20 cellular contexts compared by ENCODE assay signal in the genomic region with DNA sequence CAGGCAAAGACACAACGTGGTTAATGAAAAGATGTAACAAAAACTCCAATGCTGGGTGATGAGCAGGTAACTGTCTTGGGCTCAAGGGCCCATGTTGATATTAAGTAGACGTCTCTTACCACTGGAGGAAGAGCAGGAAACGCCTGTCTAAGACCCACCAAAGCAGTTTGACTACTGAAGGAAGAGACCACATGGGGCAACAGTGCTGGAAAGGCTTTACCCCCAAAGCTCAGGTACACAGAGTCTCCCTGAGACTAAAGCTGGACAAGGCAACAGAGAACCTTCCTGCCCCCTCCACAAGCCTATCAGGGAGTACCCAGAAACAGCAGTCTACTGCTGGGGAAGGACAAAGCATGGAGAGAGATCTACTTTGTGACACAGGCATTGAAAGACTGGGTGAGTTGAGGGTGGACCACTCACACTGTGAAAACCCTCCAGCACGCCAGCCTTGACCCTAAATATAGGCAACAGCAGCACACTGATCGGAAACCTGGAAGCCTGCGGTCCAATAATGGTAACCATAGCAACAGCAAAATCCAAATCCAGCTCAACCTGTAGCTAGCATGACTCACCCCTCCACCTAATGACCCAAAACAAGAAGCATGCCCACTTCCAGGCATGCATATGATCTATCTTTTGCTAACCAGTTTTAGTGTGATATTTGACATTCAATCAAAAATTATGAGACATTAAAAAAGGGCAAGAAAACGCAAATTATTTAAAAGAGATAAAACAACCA.
A peak's percentile ranks its signal among the peaks of the same experiment; 100 is the strongest.
DNase-seq lines count a peak whose midpoint lies in the region; ATAC-seq, FAIRE-seq and TF ChIP-seq lines count a peak whose summit lies in the region.
"Had no signal": no experiment of that assay in that cellular context is flagged by ENCODE, and none has a peak within 500 bp of the region (broad histone marks: within the 10 kb centered on the region; RNA-seq: fewer than 3 reads in every experiment).

No MANE protein-coding gene starts in this region.

- WGBS in K562 (ENCODE audit: insufficient coverage, low coverage, missing lambda C conversion rate), result 0% methylated on average over 7 of the region's 7 CpGs

- TF ChIP-seq RAD21 in K562 (CRISPR knock-in tag; conservative IDR thresholded peaks at IDR 0.05 in 1 of 2, IDR thresholded peaks at IDR 0.05 in 1 of 2), result no peak

- H3K4me1 Mint-ChIP-seq in activated T-cell treated with anti-CD3 and anti-CD28 coated beads, Interleukin-2, amount 50 U/mL, for 72 hours (ENCODE audit: low read depth), result no peaks in the 10 kb centered on the region
- no peaks in the 10 kb centered on the region for H3K4me1 Mint-ChIP-seq in activated T-cell treated with anti-CD3 and anti-CD28 coated beads, Interleukin-2, amount 50 U/mL, for 24 hours (ENCODE audit: low read depth)
- no peaks in the 10 kb centered on the region for H3K4me1 Mint-ChIP-seq in progenitor cell of endocrine pancreas (ENCODE audit: low read depth)
- H3K4me1 Mint-ChIP-seq: B cell had no signal

- intact Hi-C loops in K562 (cut with micrococcal nuclease), result no loop called here

- CTCF ChIA-PET in K562 (lab: Yijun Ruan, JAX; ENCODE audit: low intra/inter-chr PET ratio), result no interaction called here

- no peak overlapping the region for H3K4me2 ChIP-seq in K562 (ENCODE audit: insufficient read depth, low read length)

- no peak overlapping the region for H3K4me3 ChIP-seq in K562
- H3K4me3 ChIP-seq: GM23248 had no signal

- no peak for FAIRE-seq in K562 (lab: Jason Lieb, UNC)
- FAIRE-seq: A204.1, G401.6, GM12891, H54 had no signal

- TF ChIP-seq POLR2A in K562 (conservative IDR thresholded peaks at IDR 0.05), result no peak

- TF ChIP-seq CTCF in K562 (IDR thresholded peaks at IDR 0.05 in 2 of 3, conservative IDR thresholded peaks at IDR 0.05 in 1 of 3; ENCODE audit: insufficient read depth in 2 of 3, low read depth in 1 of 3, low read length in 3 of 3) (no peak), progenitor cell of endocrine pancreas (IDR thresholded peaks at IDR 0.05; ENCODE audit: unreplicated experiment) (no peak)

- H3K4me3 Mint-ChIP-seq in activated T-cell treated with anti-CD3 and anti-CD28 coated beads, Interleukin-2, amount 50 U/mL, for 72 hours, result no peak overlapping the region
- no peak overlapping the region for H3K4me3 Mint-ChIP-seq in activated T-cell treated with anti-CD3 and anti-CD28 coated beads, Interleukin-2, amount 50 U/mL, for 24 hours
- no peak overlapping the region for H3K4me3 Mint-ChIP-seq in progenitor cell of endocrine pancreas (ENCODE audit: low read depth)
- H3K4me3 Mint-ChIP-seq: B cell; CD14-positive monocyte; CD8-positive, alpha-beta T cell had no signal

- no peak overlapping the region for H2AFZ ChIP-seq in K562 (ENCODE audit: low read depth, low read length)
- H2AFZ ChIP-seq: GM23248 had no signal

- POLR2A ChIA-PET in K562 (lab: Yijun Ruan, JAX), result no interaction called here

- BruUV-seq in K562 (replicated peaks; lab: Mats Ljungman, UMichigan), result no TSS peak

- no peaks in the 10 kb centered on the region for H4K20me1 ChIP-seq in K562 (replicated peaks; ENCODE audit: control insufficient read depth, insufficient read depth, low read length)

- no peaks in the 10 kb centered on the region for H3K9me1 ChIP-seq in K562 (ENCODE audit: control insufficient read depth, insufficient read depth, low read length)

- peaks cover 39% of the 10 kb centered on the region for H3K27me3 Mint-ChIP-seq in activated T-cell treated with anti-CD3 and anti-CD28 coated beads, Interleukin-2, amount 50 U/mL, for 72 hours (ENCODE audit: low read depth)
- peaks cover 30% of the 10 kb centered on the region for H3K27me3 Mint-ChIP-seq in activated T-cell treated with anti-CD3 and anti-CD28 coated beads, Interleukin-2, amount 50 U/mL, for 24 hours
- H3K27me3 Mint-ChIP-seq in progenitor cell of endocrine pancreas, result peaks cover 55% of the 10 kb centered on the region

- no peaks in the 10 kb centered on the region for H3K79me2 ChIP-seq in K562 (ENCODE audit: control insufficient read depth, insufficient read depth, low read length)

- peak overlapping the region; percentile 35 for H3K27ac Mint-ChIP-seq in activated T-cell treated with anti-CD3 and anti-CD28 coated beads, Interleukin-2, amount 50 U/mL, for 72 hours
- H3K27ac Mint-ChIP-seq in activated T-cell treated with anti-CD3 and anti-CD28 coated beads, Interleukin-2, amount 50 U/mL, for 24 hours, result no peak overlapping the region
- H3K27ac Mint-ChIP-seq in progenitor cell of endocrine pancreas, result peak overlapping the region; percentile 27
- H3K27ac Mint-ChIP-seq: B cell; CD8-positive, alpha-beta T cell had no signal

- no peak overlapping the region for H3K9ac ChIP-seq in K562 (ENCODE audit: insufficient read depth in 1 of 2, low read depth in 2 of 2, low read length in 2 of 2)
- H3K9ac ChIP-seq: GM23248 had no signal

- ATAC-seq in activated T-cell treated with anti-CD3 and anti-CD28 coated beads, Interleukin-2, amount 50 U/mL, for 72 hours (replicated peaks in 1 of 2), result no peak
- no peak for ATAC-seq in K562
- ATAC-seq: CD8-positive, alpha-beta T cell; HCT116 had no signal

- no peaks in the 10 kb centered on the region for H3K27me3 ChIP-seq in K562 (ENCODE audit: control insufficient read depth in 2 of 2, insufficient read depth in 2 of 2, low read length in 2 of 2)

- H3K9me3 ChIP-seq in K562 (replicated peaks; ENCODE audit: control insufficient read depth, insufficient read depth, low read depth, low read length), result no peaks in the 10 kb centered on the region

- no peak for DNase-seq in activated T-cell treated with anti-CD3 and anti-CD28 coated beads, Interleukin-2, amount 50 U/mL, for 72 hours
- no peak for DNase-seq in activated T-cell treated with anti-CD3 and anti-CD28 coated beads, Interleukin-2, amount 50 U/mL, for 24 hours
- DNase-seq in COLO668 (lab: John Stamatoyannopoulos, UW; ENCODE audit: unreplicated experiment), result peak; percentile 5
- DNase-seq in K562 (ENCODE audit: extremely low read depth in 1 of 4, low spot score in 3 of 4), result no peak
- DNase-seq in progenitor cell of endocrine pancreas (ENCODE audit: low spot score, unreplicated experiment), result no peak
- no peak for DNase-seq in COR-L47 (lab: John Stamatoyannopoulos, UW)
- no peak for DNase-seq in NCI-H1694 treated with DMSO at 0.1 percent for 48 hours (lab: John Stamatoyannopoulos, UW)
- DNase-seq: CD8-positive, alpha-beta T cell; DMS 273 treated with DMSO at 0.1 percent for 48 hours; DMS79 treated with DMSO at 0.1 percent for 48 hours; EL; GM23248; IMR-90 had no signal

- TF ChIP-seq EP300 in K562 (IDR thresholded peaks at IDR 0.05; ENCODE audit: low read length), result no peak

- H3K36me3 Mint-ChIP-seq in activated T-cell treated with anti-CD3 and anti-CD28 coated beads, Interleukin-2, amount 50 U/mL, for 72 hours (ENCODE audit: insufficient read depth in 2 of 2), result peaks cover 2 to 4% of the 10 kb centered on the region in 2 donors
- no peaks in the 10 kb centered on the region for H3K36me3 Mint-ChIP-seq in activated T-cell treated with anti-CD3 and anti-CD28 coated beads, Interleukin-2, amount 50 U/mL, for 24 hours (ENCODE audit: low read depth)
- peaks cover 2% of the 10 kb centered on the region for H3K36me3 Mint-ChIP-seq in progenitor cell of endocrine pancreas (ENCODE audit: insufficient read depth)
- H3K36me3 Mint-ChIP-seq: CD14-positive monocyte; CD8-positive, alpha-beta T cell had no signal

- peaks cover 3 to 5% of the 10 kb centered on the region in 2 donors for H3K9me3 Mint-ChIP-seq in activated T-cell treated with anti-CD3 and anti-CD28 coated beads, Interleukin-2, amount 50 U/mL, for 72 hours
- H3K9me3 Mint-ChIP-seq in activated T-cell treated with anti-CD3 and anti-CD28 coated beads, Interleukin-2, amount 50 U/mL, for 24 hours, result peaks cover 15% of the 10 kb centered on the region
- peaks cover 24% of the 10 kb centered on the region for H3K9me3 Mint-ChIP-seq in progenitor cell of endocrine pancreas (ENCODE audit: low read depth)

- no peak overlapping the region for H3K27ac ChIP-seq in K562 (ENCODE audit: extremely low read depth, low read depth, low read length)
- H3K27ac ChIP-seq: GM23248 had no signal

- H3K4me1 ChIP-seq in K562 (replicated peaks in 1 of 2; ENCODE audit: control insufficient read depth in 2 of 2, insufficient read depth in 2 of 2, low read length in 2 of 2), result no peaks in the 10 kb centered on the region

- H3K36me3 ChIP-seq in K562 (ENCODE audit: control insufficient read depth, insufficient read depth, low read length), result no peaks in the 10 kb centered on the region

- in situ Hi-C loops in K562 (cut with MboI), result no loop called here

TF ChIP-seq in K562, 482 proteins besides CTCF, POLR2A, EP300 and RAD21:
- no peak for TF ChIP-seq HOMEZ (CRISPR knock-in tag; IDR thresholded peaks at IDR 0.05)
- TF ChIP-seq, protein P1, sequence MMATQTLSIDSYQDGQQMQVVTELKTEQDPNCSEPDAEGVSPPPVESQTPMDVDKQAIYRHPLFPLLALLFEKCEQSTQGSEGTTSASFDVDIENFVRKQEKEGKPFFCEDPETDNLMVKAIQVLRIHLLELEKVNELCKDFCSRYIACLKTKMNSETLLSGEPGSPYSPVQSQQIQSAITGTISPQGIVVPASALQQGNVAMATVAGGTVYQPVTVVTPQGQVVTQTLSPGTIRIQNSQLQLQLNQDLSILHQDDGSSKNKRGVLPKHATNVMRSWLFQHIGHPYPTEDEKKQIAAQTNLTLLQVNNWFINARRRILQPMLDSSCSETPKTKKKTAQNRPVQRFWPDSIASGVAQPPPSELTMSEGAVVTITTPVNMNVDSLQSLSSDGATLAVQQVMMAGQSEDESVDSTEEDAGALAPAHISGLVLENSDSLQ (IDR thresholded peaks at IDR 0.05), result no peak
- peak; percentile 73 for TF ChIP-seq RFX1 (IDR thresholded peaks at IDR 0.05)
- TF ChIP-seq SOX6 (IDR thresholded peaks at IDR 0.05), result no peak
- TF ChIP-seq, protein P2, sequence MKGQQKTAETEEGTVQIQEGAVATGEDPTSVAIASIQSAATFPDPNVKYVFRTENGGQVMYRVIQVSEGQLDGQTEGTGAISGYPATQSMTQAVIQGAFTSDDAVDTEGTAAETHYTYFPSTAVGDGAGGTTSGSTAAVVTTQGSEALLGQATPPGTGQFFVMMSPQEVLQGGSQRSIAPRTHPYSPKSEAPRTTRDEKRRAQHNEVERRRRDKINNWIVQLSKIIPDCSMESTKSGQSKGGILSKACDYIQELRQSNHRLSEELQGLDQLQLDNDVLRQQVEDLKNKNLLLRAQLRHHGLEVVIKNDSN (CRISPR knock-in tag; IDR thresholded peaks at IDR 0.05), result no peak
